ENCODE assay signal across 1 cellular context in the genomic region with DNA sequence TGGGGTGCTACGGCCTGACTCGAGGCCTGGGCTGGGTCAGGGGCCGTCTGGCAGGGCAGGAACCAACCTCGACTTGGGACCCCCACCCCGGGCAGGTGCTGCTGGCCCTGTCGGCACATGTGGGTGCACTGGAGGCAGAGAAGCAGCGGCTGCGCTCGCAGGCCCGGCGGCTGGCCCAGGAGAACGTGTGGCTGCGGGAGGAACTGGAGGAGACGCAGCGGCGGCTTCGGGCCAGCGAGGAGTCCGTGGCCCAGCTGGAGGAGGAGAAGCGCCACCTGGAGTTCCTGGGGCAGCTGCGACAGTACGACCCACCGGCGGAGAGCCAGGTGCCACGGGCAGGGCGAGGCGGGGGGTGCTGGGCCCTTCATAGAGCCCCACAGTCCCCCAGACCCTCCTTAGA.
TF ChIP-seq lines count a peak whose summit lies in the region.

No MANE protein-coding gene starts in this region.

TF ChIP-seq in GM23338, 12 proteins besides CTCF, POLR2A, EP300 and RAD21 (continued from another document):
- TF ChIP-seq, protein P1, sequence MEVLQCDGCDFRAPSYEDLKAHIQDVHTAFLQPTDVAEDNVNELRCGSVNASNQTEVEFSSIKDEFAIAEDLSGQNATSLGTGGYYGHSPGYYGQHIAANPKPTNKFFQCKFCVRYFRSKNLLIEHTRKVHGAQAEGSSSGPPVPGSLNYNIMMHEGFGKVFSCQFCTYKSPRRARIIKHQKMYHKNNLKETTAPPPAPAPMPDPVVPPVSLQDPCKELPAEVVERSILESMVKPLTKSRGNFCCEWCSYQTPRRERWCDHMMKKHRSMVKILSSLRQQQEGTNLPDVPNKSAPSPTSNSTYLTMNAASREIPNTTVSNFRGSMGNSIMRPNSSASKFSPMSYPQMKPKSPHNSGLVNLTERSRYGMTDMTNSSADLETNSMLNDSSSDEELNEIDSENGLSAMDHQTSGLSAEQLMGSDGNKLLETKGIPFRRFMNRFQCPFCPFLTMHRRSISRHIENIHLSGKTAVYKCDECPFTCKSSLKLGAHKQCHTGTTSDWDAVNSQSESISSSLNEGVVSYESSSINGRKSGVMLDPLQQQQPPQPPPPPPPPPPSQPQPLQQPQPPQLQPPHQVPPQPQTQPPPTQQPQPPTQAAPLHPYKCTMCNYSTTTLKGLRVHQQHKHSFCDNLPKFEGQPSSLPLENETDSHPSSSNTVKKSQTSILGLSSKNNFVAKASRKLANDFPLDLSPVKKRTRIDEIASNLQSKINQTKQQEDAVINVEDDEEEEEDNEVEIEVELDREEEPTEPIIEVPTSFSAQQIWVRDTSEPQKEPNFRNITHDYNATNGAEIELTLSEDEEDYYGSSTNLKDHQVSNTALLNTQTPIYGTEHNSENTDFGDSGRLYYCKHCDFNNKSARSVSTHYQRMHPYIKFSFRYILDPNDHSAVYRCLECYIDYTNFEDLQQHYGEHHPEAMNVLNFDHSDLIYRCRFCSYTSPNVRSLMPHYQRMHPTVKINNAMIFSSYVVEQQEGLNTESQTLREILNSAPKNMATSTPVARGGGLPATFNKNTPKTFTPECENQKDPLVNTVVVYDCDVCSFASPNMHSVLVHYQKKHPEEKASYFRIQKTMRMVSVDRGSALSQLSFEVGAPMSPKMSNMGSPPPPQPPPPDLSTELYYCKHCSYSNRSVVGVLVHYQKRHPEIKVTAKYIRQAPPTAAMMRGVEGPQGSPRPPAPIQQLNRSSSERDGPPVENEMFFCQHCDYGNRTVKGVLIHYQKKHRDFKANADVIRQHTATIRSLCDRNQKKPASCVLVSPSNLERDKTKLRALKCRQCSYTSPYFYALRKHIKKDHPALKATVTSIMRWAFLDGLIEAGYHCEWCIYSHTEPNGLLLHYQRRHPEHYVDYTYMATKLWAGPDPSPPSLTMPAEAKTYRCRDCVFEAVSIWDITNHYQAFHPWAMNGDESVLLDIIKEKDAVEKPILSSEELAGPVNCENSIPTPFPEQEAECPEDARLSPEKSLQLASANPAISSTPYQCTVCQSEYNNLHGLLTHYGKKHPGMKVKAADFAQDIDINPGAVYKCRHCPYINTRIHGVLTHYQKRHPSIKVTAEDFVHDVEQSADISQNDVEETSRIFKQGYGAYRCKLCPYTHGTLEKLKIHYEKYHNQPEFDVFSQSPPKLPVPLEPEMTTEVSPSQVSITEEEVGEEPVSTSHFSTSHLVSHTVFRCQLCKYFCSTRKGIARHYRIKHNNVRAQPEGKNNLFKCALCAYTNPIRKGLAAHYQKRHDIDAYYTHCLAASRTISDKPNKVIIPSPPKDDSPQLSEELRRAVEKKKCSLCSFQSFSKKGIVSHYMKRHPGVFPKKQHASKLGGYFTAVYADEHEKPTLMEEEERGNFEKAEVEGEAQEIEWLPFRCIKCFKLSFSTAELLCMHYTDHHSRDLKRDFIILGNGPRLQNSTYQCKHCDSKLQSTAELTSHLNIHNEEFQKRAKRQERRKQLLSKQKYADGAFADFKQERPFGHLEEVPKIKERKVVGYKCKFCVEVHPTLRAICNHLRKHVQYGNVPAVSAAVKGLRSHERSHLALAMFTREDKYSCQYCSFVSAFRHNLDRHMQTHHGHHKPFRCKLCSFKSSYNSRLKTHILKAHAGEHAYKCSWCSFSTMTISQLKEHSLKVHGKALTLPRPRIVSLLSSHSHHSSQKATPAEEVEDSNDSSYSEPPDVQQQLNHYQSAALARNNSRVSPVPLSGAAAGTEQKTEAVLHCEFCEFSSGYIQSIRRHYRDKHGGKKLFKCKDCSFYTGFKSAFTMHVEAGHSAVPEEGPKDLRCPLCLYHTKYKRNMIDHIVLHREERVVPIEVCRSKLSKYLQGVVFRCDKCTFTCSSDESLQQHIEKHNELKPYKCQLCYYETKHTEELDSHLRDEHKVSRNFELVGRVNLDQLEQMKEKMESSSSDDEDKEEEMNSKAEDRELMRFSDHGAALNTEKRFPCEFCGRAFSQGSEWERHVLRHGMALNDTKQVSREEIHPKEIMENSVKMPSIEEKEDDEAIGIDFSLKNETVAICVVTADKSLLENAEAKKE (CRISPR knock-in tag; IDR thresholded peaks at IDR 0.05): no peak
- TF ChIP-seq NANOG (IDR thresholded peaks at IDR 0.05; ENCODE audit: borderline replicate concordance): no peak
- no peak for TF ChIP-seq STAT1 (IDR thresholded peaks at IDR 0.05; ENCODE audit: unreplicated experiment)
- TF ChIP-seq POLR2AphosphoS5 (IDR thresholded peaks at IDR 0.05; ENCODE audit: low read depth): no peak
- no peak for TF ChIP-seq ZNF331 (CRISPR knock-in tag; IDR thresholded peaks at IDR 0.05; ENCODE audit: low read depth)
- no peak for TF ChIP-seq ZNF114 (CRISPR knock-in tag; IDR thresholded peaks at IDR 0.05)
TF ChIP-seq in GM23338: peak in this region for 0.
